16 cellular contexts compared by ENCODE assay signal in the genomic region with DNA sequence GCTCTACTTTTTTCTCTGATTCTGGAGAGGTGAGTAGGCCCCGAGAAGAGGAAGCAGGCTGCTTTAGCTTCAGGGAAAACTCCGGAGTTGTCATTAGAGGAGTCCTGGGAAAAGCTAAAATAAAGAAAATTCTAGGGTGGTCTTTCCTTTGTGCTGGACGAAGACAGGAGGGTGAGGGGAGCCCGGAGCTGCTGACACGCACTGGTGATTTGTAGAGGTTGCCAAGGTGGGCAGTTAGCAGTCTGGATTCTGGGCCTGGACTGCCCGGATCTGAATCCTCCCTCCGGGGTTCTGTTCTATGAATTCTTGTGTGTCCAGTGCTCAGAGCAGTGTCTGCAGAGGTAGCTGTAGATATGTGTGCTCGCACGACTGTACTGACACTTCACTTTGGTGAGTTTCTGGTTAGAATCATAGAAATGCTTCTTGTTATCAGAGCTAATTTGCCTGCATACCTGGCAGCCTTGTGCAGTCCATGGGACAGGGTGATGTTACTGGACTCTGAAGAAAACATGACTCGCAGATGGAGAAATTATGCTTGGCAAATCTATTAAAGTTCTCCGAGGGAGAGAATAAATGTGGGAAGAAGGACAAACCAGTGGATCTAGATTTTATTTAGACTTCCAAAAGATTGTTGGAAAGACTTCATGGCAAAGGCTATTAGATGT. TPM values are rescaled to one million over a fixed set of nuclear protein-coding genes. Genes with fewer than 3 reads are reported as not detected.
DNase-seq lines count a peak whose midpoint lies in the region; TF ChIP-seq lines count a peak whose summit lies in the region.
"Had no signal": no experiment of that assay in that cellular context is flagged by ENCODE, and none has a peak within 500 bp of the region (broad histone marks: within the 10 kb centered on the region; RNA-seq: fewer than 3 reads in every experiment).

No MANE protein-coding gene starts in this region.

- H3K27me3 Mint-ChIP-seq in endodermal cell (ENCODE audit: insufficient read depth) = no peaks in the 10 kb centered on the region

- H3K27ac ChIP-seq in endodermal cell (ENCODE audit: low read depth, low read length) = peak overlapping the region; percentile 64

- peaks cover 22% of the 10 kb centered on the region for H3K36me3 Mint-ChIP-seq in endodermal cell (ENCODE audit: low read depth)

- DNase-seq in GM03348 (ENCODE audit: low spot score) = peak; percentile 15
- no peak for DNase-seq in endodermal cell
- DNase-seq in kidney tubule cell (ENCODE audit: low spot score) = peak; percentile 45
- peak; percentile 59 for DNase-seq in retinal pigment epithelial cell (ENCODE audit: low read depth)
- no peak for DNase-seq in NCI-H2196 treated with DMSO at 0.1 percent for 48 hours (lab: John Stamatoyannopoulos, UW; ENCODE audit: unreplicated experiment)
- DNase-seq in NCI-H128 (lab: John Stamatoyannopoulos, UW; ENCODE audit: unreplicated experiment) = no peak
- DNase-seq in NCI-H524 treated with DMSO at 0.1 percent for 48 hours (lab: John Stamatoyannopoulos, UW) = no peak
- DNase-seq in middle frontal gyrus (ENCODE audit: extremely low spot score, low spot score) = no peak
- DNase-seq: activated CD4-positive, alpha-beta T cell treated with anti-CD3 and anti-CD28 coated beads for 4 hours; activated T-cell treated with anti-CD3 and anti-CD28 coated beads, Interleukin-2, amount 50 U/mL, for 48 hours; dorsolateral prefrontal cortex; GOT3; Karpas-422; NCI-H187; small intestine had no signal

- peak overlapping the region; percentile 27 for H3K9ac ChIP-seq in endodermal cell (ENCODE audit: extremely low read depth, low read length, poor library complexity, severe bottlenecking)

- TF ChIP-seq CTCF in endodermal cell (conservative IDR thresholded peaks at IDR 0.05) = no peak
- no peak for TF ChIP-seq CTCF in retinal pigment epithelial cell (conservative IDR thresholded peaks at IDR 0.05; ENCODE audit: low read depth, low read length)

- no peaks in the 10 kb centered on the region for H3K9me3 Mint-ChIP-seq in endodermal cell

- no peaks in the 10 kb centered on the region for H3K27me3 ChIP-seq in endodermal cell (ENCODE audit: control insufficient read depth, insufficient read depth, low read length, poor library complexity, severe bottlenecking)
- H3K27me3 ChIP-seq: dorsolateral prefrontal cortex had no signal

- H3K4me3 Mint-ChIP-seq in endodermal cell = peak overlapping the region; percentile 25

- H3K4me3 ChIP-seq in endodermal cell (ENCODE audit: low read length) (peak overlapping the region; percentile 18), retinal pigment epithelial cell (ENCODE audit: low read length) (no peak overlapping the region)
- H3K4me3 ChIP-seq: dorsolateral prefrontal cortex had no signal

- WGBS in endodermal cell (ENCODE audit: insufficient coverage in 1 of 2, insufficient read length in 1 of 2), 2 experiments = 59 to 66% methylated on average over 9 to 11 of the region's 11 CpGs

- peaks cover 41% of the 10 kb centered on the region for H3K4me1 ChIP-seq in endodermal cell (ENCODE audit: control insufficient read depth, insufficient read depth, low read length)

- peaks cover 78% of the 10 kb centered on the region for H3K4me1 Mint-ChIP-seq in endodermal cell

- H3K9me3 ChIP-seq in endodermal cell (ENCODE audit: control insufficient read depth, low read length) = no peaks in the 10 kb centered on the region

- peak overlapping the region; percentile 96 for H3K27ac Mint-ChIP-seq in endodermal cell

- H3K36me3 ChIP-seq in endodermal cell (ENCODE audit: control insufficient read depth, insufficient read depth, low read length) = peaks cover 16% of the 10 kb centered on the region

RNA-seq across cellular contexts. Expression of gene CGNL1, which starts 12.0 kb away (rescaled TPM):
- total RNA-seq in endodermal cell = 10 to 100 TPM; 82.6 to 98.0 TPM
- polyA plus RNA-seq in endodermal cell (2013, experiment 1 of 2) = 15.1 TPM
- 15.8 TPM for polyA plus RNA-seq in endodermal cell (2013, experiment 2 of 2)
- total RNA-seq: T-helper 2 cell treated with Interferon-gamma antibody and Interleukin-4, amounts not matched to agents 100 ng/mL and 5 ng/mL, for 36 hours had no signal

Comparison
In these comparisons a context has a peak if more than half of its experiments do, and no peak if none do; other contexts are left out.
1. DNase-seq: peak in GM03348 (single experiment), kidney tubule cell (single experiment) and retinal pigment epithelial cell (single experiment); none in endodermal cell (single experiment), NCI-H2196 treated with DMSO at 0.1 percent for 48 hours (single experiment), NCI-H128 (single experiment), NCI-H524 treated with DMSO at 0.1 percent for 48 hours (single experiment) and middle frontal gyrus (single experiment).